Comparison of ENCODE assay signal across 18 cellular contexts in genomic region chr2:127054604-127054930, GRCh38.
"Had no signal": no experiment of that assay in that cellular context is flagged by ENCODE, and none has a peak within 500 bp of the region (broad histone marks: within the 10 kb centered on the region; RNA-seq: fewer than 3 reads in every experiment).

No MANE protein-coding gene starts in this region.

- DNase-seq: activated CD4-positive, alpha-beta T cell treated with anti-CD3 and anti-CD28 coated beads for 4 hours; activated effector memory CD4-positive, alpha-beta T cell treated with anti-CD3 and anti-CD28 coated beads, Interleukin-2, amount 50 U/mL, for 16 hours; activated T-cell treated with anti-CD3 and anti-CD28 coated beads, Interleukin-2, amount 50 U/mL, for 4 hours; brain microvascular endothelial cell; effector memory CD8-positive, alpha-beta T cell; mesenchymal stem cell; natural killer cell; testis had no signal

- H3K4me3 Mint-ChIP-seq: activated CD8-positive, alpha-beta T cell treated with anti-CD3 and anti-CD28 coated beads for 36 hours; activated T-cell treated with anti-CD3 and anti-CD28 coated beads, Interleukin-2, amount 50 U/mL, for 4 hours; dendritic cell treated with granulocyte-macrophage colony-stimulating factor and Interleukin-4, amounts not matched to agents 40 ng/mL and 50 ng/mL, for 4 days; effector memory CD8-positive, alpha-beta T cell; natural killer cell; stimulated activated naive CD8-positive, alpha-beta T cell treated with anti-CD3 and anti-CD28 coated beads, Interleukin-15, Interleukin-2, amounts not matched to agents 100 ng/mL and 50 ng/mL, for 24 hours; WTC11 had no signal

- H3K4me2 ChIP-seq: smooth muscle cell had no signal

- H3K36me3 Mint-ChIP-seq: activated naive CD4-positive, alpha-beta T cell treated with anti-CD3 and anti-CD28 coated beads, Interleukin-2, amount 50 U/mL, for 72 hours; natural killer cell had no signal

- H3K27ac ChIP-seq: brain microvascular endothelial cell, epithelial cell of prostate, heart left ventricle, testis had no signal

- H3K4me3 ChIP-seq: heart left ventricle, smooth muscle cell, testis had no signal

- H3K4me1 Mint-ChIP-seq: WTC11 had no signal

- H3K27me3 Mint-ChIP-seq: activated CD8-positive, alpha-beta T cell treated with anti-CD3 and anti-CD28 coated beads for 36 hours; effector memory CD8-positive, alpha-beta T cell; stimulated activated naive CD8-positive, alpha-beta T cell treated with anti-CD3 and anti-CD28 coated beads, Interleukin-15, Interleukin-2, amounts not matched to agents 100 ng/mL and 50 ng/mL, for 24 hours had no signal

- H3K27me3 ChIP-seq: brain microvascular endothelial cell, heart left ventricle, testis had no signal

- ATAC-seq: activated CD8-positive, alpha-beta T cell treated with anti-CD3 and anti-CD28 coated beads for 36 hours; activated naive CD4-positive, alpha-beta T cell treated with anti-CD3 and anti-CD28 coated beads, Interleukin-2, amount 50 U/mL, for 72 hours; activated T-cell treated with anti-CD3 and anti-CD28 coated beads, Interleukin-2, amount 50 U/mL, for 4 hours; effector memory CD8-positive, alpha-beta T cell; heart left ventricle; natural killer cell; right cardiac atrium; WTC11 had no signal

- H3K9me3 ChIP-seq: heart left ventricle, testis had no signal

- H3K9me3 Mint-ChIP-seq: activated CD8-positive, alpha-beta T cell treated with anti-CD3 and anti-CD28 coated beads for 36 hours; activated naive CD4-positive, alpha-beta T cell treated with anti-CD3 and anti-CD28 coated beads, Interleukin-2, amount 50 U/mL, for 72 hours; activated T-cell treated with anti-CD3 and anti-CD28 coated beads, Interleukin-2, amount 50 U/mL, for 4 hours; dendritic cell treated with granulocyte-macrophage colony-stimulating factor and Interleukin-4, amounts not matched to agents 40 ng/mL and 50 ng/mL, for 4 days; effector memory CD8-positive, alpha-beta T cell; natural killer cell; stimulated activated naive CD8-positive, alpha-beta T cell treated with anti-CD3 and anti-CD28 coated beads, Interleukin-15, Interleukin-2, amounts not matched to agents 100 ng/mL and 50 ng/mL, for 24 hours; WTC11 had no signal

- H3K4me1 ChIP-seq: testis had no signal

- FAIRE-seq: frontal cortex had no signal

- H3K27ac Mint-ChIP-seq: activated CD8-positive, alpha-beta T cell treated with anti-CD3 and anti-CD28 coated beads for 36 hours; dendritic cell treated with granulocyte-macrophage colony-stimulating factor and Interleukin-4, amounts not matched to agents 40 ng/mL and 50 ng/mL, for 4 days; natural killer cell; stimulated activated naive CD8-positive, alpha-beta T cell treated with anti-CD3 and anti-CD28 coated beads, Interleukin-15, Interleukin-2, amounts not matched to agents 100 ng/mL and 50 ng/mL, for 24 hours; WTC11 had no signal
